ENCODE assay signal across 1 cellular context in the genomic region with DNA sequence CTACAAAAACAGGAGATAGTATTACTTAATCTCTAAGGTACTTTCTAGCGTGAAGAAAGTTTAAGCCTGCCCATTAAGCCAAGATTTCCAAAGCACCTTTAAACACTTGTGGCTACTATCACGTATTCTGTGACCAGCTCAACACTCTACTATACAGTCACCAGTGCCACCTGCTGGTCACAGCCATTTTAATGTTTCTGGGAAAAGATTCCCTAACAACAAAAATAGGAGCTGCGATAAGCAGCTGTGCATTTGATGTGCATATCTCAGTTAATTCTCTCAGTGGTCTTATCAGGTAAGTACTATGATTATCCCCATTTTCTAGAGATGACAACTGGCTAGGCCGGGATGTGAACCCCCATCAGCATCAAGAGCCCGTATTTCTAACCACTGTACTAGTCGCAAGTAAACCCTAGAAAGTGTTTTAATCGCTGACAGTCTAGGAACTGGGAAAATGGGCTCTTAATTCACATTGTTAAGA.
TF ChIP-seq lines count a peak whose summit lies in the region.

No MANE protein-coding gene starts in this region.

TF ChIP-seq in endothelial cell of umbilical vein, 7 proteins besides CTCF, POLR2A, EP300 and RAD21:
- TF ChIP-seq MYC (IDR thresholded peaks at IDR 0.05; ENCODE audit: low read depth, low read length) (no peak), FOS (IDR thresholded peaks at IDR 0.05; ENCODE audit: borderline replicate concordance, insufficient read depth, low read length) (no peak), GATA2 (IDR thresholded peaks at IDR 0.05; ENCODE audit: insufficient read depth, insufficient read length, low read depth, low read length) (no peak), EZH2 (IDR thresholded peaks at IDR 0.05; ENCODE audit: borderline replicate concordance, low read depth, low read length, severe bottlenecking) (no peak), POLR2AphosphoS5 (IDR thresholded peaks at IDR 0.05; ENCODE audit: insufficient read depth, low read depth, low read length) (no peak), JUN (IDR thresholded peaks at IDR 0.05; ENCODE audit: borderline replicate concordance, insufficient read depth, insufficient read length, low read depth) (no peak)
- TF ChIP-seq, protein P1, sequence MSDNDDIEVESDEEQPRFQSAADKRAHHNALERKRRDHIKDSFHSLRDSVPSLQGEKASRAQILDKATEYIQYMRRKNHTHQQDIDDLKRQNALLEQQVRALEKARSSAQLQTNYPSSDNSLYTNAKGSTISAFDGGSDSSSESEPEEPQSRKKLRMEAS (IDR thresholded peaks at IDR 0.05; ENCODE audit: insufficient read depth, insufficient read length): no peak
